ENCODE assay signal across 18 cellular contexts in genomic region chr11:121368504-121368903, GRCh38.
DNase-seq lines count a peak whose midpoint lies in the region; ATAC-seq and TF ChIP-seq lines count a peak whose summit lies in the region.
"Had no signal": no experiment of that assay in that cellular context is flagged by ENCODE, and none has a peak within 500 bp of the region (broad histone marks: within the 10 kb centered on the region; RNA-seq: fewer than 3 reads in every experiment).

No MANE protein-coding gene starts in this region.

- H3K79me2 ChIP-seq in DOHH2 (ENCODE audit: control insufficient read depth, low read length) (no peaks in the 10 kb centered on the region), OCI-LY7 (ENCODE audit: insufficient read depth, low read depth, low read length) (no peaks in the 10 kb centered on the region)
- H3K79me2 ChIP-seq: parathyroid adenoma had no signal

- H3K27me3 Mint-ChIP-seq in CD4-positive, alpha-beta T cell: no peaks in the 10 kb centered on the region
- H3K27me3 Mint-ChIP-seq in naive thymus-derived CD8-positive, alpha-beta T cell: no peaks in the 10 kb centered on the region
- peaks cover 40% of the 10 kb centered on the region for H3K27me3 Mint-ChIP-seq in chondrocyte (ENCODE audit: low read depth)

- no peaks in the 10 kb centered on the region for H3K9me2 ChIP-seq in DOHH2 (replicated peaks; ENCODE audit: control insufficient read depth, low read length)
- H3K9me2 ChIP-seq in OCI-LY7 (ENCODE audit: insufficient read depth, low read length): no peaks in the 10 kb centered on the region

- H2AFZ ChIP-seq in OCI-LY7 (ENCODE audit: low read length): peak overlapping the region; percentile 30; the same call in 1 of the 2 replicates
- H2AFZ ChIP-seq: parathyroid adenoma had no signal

- CTCF ChIA-PET in CD4-positive, alpha-beta T cell (lab: Charles Lee): interaction anchor here (1.6 kb wide), 1 partner anchor 10 kb away, joined by 4 read pairs; no protein-coding TSS in a partner anchor
- CTCF ChIA-PET in OCI-LY7 (lab: Charles Lee; ENCODE audit: unreplicated experiment): interaction anchor here (0.8 to 1.7 kb wide), 5 partner anchors 10 to 59 kb away, joined by 3 to 6 read pairs (median 3); no protein-coding TSS in a partner anchor

- H3K36me3 ChIP-seq in DOHH2 (ENCODE audit: control insufficient read depth, low read length) (peaks cover 9% of the 10 kb centered on the region; the same call in 1 of the 2 replicates), OCI-LY7 (ENCODE audit: insufficient read depth, low read length) (no peaks in the 10 kb centered on the region)

- no peak overlapping the region for H3K27ac ChIP-seq in CD4-positive, alpha-beta T cell (ENCODE audit: low read depth, low read length)
- H3K27ac ChIP-seq in DOHH2 (ENCODE audit: low read depth, low read length): peak overlapping the region; percentile 99
- H3K27ac ChIP-seq in OCI-LY7 (ENCODE audit: low read depth, low read length, poor library complexity, severe bottlenecking): peak overlapping the region; percentile 98
- H3K27ac ChIP-seq: body of pancreas, parathyroid adenoma had no signal

- intact Hi-C loops in CD4-positive, alpha-beta T cell (cut with DNase I, micrococcal nuclease): loop anchor here in 1 of 2 experiments (5.0 kb wide), 1 partner anchor 84 kb away; the partner anchor contains the start of genes SORL1 and SORL1-AS1
- intact Hi-C loops in OCI-LY7 (cut with micrococcal nuclease; ENCODE audit: unreplicated experiment): loop anchor here (5.0 kb wide), 1 partner anchor 49 kb away; no protein-coding TSS in a partner anchor
- intact Hi-C loops in left cardiac atrium (cut with DNase I): no loop called here

- peaks cover 56% of the 10 kb centered on the region for H3K4me1 Mint-ChIP-seq in CD4-positive, alpha-beta T cell (ENCODE audit: low read depth)
- peaks cover 21 to 70% (median 51%) of the 10 kb centered on the region in 4 donors for H3K4me1 Mint-ChIP-seq in naive thymus-derived CD8-positive, alpha-beta T cell
- H3K4me1 Mint-ChIP-seq in chondrocyte (ENCODE audit: low read depth): no peaks in the 10 kb centered on the region

- H3K27me3 ChIP-seq in CD4-positive, alpha-beta T cell (ENCODE audit: control insufficient read depth, insufficient read depth, low read length): no peaks in the 10 kb centered on the region
- H3K27me3 ChIP-seq in DOHH2 (ENCODE audit: control insufficient read depth, low read length): no peaks in the 10 kb centered on the region
- H3K27me3 ChIP-seq: body of pancreas had no signal

- peak overlapping the region; percentile 81 for H3K27ac Mint-ChIP-seq in CD4-positive, alpha-beta T cell
- peak overlapping the region in 6 of 10 donors; percentile 13 to 98 (median 93) for H3K27ac Mint-ChIP-seq in naive thymus-derived CD8-positive, alpha-beta T cell
- H3K27ac Mint-ChIP-seq in chondrocyte (ENCODE audit: unreplicated experiment): no peak overlapping the region
- H3K27ac Mint-ChIP-seq: endodermal cell, HFFc6 had no signal

- H3K9me3 Mint-ChIP-seq in CD4-positive, alpha-beta T cell: no peaks in the 10 kb centered on the region
- H3K9me3 Mint-ChIP-seq in naive thymus-derived CD8-positive, alpha-beta T cell: no peaks in the 10 kb centered on the region
- H3K9me3 Mint-ChIP-seq in chondrocyte (ENCODE audit: low read depth): no peaks in the 10 kb centered on the region
- H3K9me3 Mint-ChIP-seq: endodermal cell, HFFc6 had no signal

- no TSS peak for BruUV-seq in OCI-LY7 (replicated peaks; lab: Mats Ljungman, UMichigan)

- no peak for DNase-seq in CD4-positive, alpha-beta T cell
- DNase-seq in OCI-LY7 (ENCODE audit: low spot score): no peak
- DNase-seq in naive thymus-derived CD8-positive, alpha-beta T cell: no peak
- DNase-seq in NCI-H1930 (lab: John Stamatoyannopoulos, UW): no peak
- DNase-seq in left cardiac atrium: no peak
- no peak for DNase-seq in chondrocyte (ENCODE audit: low spot score)
- DNase-seq: body of pancreas; endodermal cell; head of caudate nucleus; HFFc6; left ventricle myocardium superior; NCI-H187; NCI-H510A; stimulated activated naive CD4-positive, alpha-beta T cell treated with Interleukin-2 at 50 U/mL for 16 hours; SW 1271 had no signal

- H3F3A ChIP-seq in DOHH2 (ENCODE audit: control insufficient read depth, insufficient read depth): peaks cover 38% of the 10 kb centered on the region

- peak overlapping the region; percentile 70 for H3K4me3 ChIP-seq in DOHH2 (ENCODE audit: low read length)
- H3K4me3 ChIP-seq in OCI-LY7 (ENCODE audit: low read depth, low read length, poor library complexity, severe bottlenecking): peak overlapping the region; percentile 35
- H3K4me3 ChIP-seq: body of pancreas had no signal

- H4K20me1 ChIP-seq in DOHH2 (ENCODE audit: control insufficient read depth, insufficient read depth, low read depth, low read length) (no peaks in the 10 kb centered on the region), OCI-LY7 (ENCODE audit: insufficient read depth, low read length) (no peaks in the 10 kb centered on the region)

- no peak for ATAC-seq in CD4-positive, alpha-beta T cell (ENCODE audit: poor library complexity)
- ATAC-seq in naive thymus-derived CD8-positive, alpha-beta T cell: no peak
- ATAC-seq in left cardiac atrium (no peak), HG03135 (IDR thresholded peaks at IDR 0.05; ENCODE audit: unreplicated experiment) (no peak)
- ATAC-seq: body of pancreas, left ventricle myocardium superior had no signal

- H3K4me2 ChIP-seq in DOHH2 (ENCODE audit: low read length) (peak overlapping the region; percentile 99), OCI-LY7 (ENCODE audit: low read length) (peak overlapping the region; percentile 73)

- no peak overlapping the region for H3K4me3 Mint-ChIP-seq in CD4-positive, alpha-beta T cell
- H3K4me3 Mint-ChIP-seq in naive thymus-derived CD8-positive, alpha-beta T cell: peak overlapping the region in 7 of 10 donors; percentile 16 to 93 (median 86)
- no peak overlapping the region for H3K4me3 Mint-ChIP-seq in chondrocyte (ENCODE audit: unreplicated experiment)
- H3K4me3 Mint-ChIP-seq: endodermal cell, HFFc6 had no signal

- POLR2A ChIA-PET in CD4-positive, alpha-beta T cell (lab: Charles Lee): interaction anchor here (1.0 to 4.5 kb wide), 9 partner anchors 11 to 114 kb away, joined by 3 to 53 read pairs (median 6); partner anchors contain the start of genes SORL1 and SORL1-AS1
- POLR2A ChIA-PET in OCI-LY7 (lab: Charles Lee): interaction anchor here (0.6 to 17.0 kb wide), 28 partner anchors 9 to 240 kb away, joined by 3 to 218 read pairs (median 6); no protein-coding TSS in a partner anchor
- POLR2A ChIA-PET in naive thymus-derived CD8-positive, alpha-beta T cell (lab: Charles Lee): interaction anchor here (0.6 to 3.0 kb wide), 6 partner anchors 8 to 82 kb away, joined by 3 to 27 read pairs (median 4); partner anchors contain the start of gene SC5D

- H3K4me1 ChIP-seq in DOHH2 (ENCODE audit: control insufficient read depth, low read length): peaks cover 90% of the 10 kb centered on the region
- H3K4me1 ChIP-seq in OCI-LY7 (ENCODE audit: insufficient read depth, low read length, poor library complexity, severe bottlenecking): peaks cover 99% of the 10 kb centered on the region
- H3K4me1 ChIP-seq: body of pancreas had no signal

- H3K9me3 ChIP-seq in CD4-positive, alpha-beta T cell (ENCODE audit: control insufficient read depth, low read length): no peaks in the 10 kb centered on the region
- H3K9me3 ChIP-seq in DOHH2 (ENCODE audit: control insufficient read depth, insufficient read depth, low read length) (no peaks in the 10 kb centered on the region), OCI-LY7 (ENCODE audit: low read length) (no peaks in the 10 kb centered on the region; the same call in 1 of the 2 replicates)
- H3K9me3 ChIP-seq: body of pancreas had no signal

- no peak for TF ChIP-seq CTCF in CD4-positive, alpha-beta T cell (IDR thresholded peaks at IDR 0.05)
- TF ChIP-seq CTCF in DOHH2 (IDR thresholded peaks at IDR 0.05; ENCODE audit: low read depth, low read length, poor library complexity, severe bottlenecking) (no peak), OCI-LY7 (conservative IDR thresholded peaks at IDR 0.05; ENCODE audit: low read length) (no peak), chondrocyte (IDR thresholded peaks at IDR 0.05) (no peak)

- H3K36me3 Mint-ChIP-seq in CD4-positive, alpha-beta T cell (ENCODE audit: low read depth): no peaks in the 10 kb centered on the region
- no peaks in the 10 kb centered on the region for H3K36me3 Mint-ChIP-seq in naive thymus-derived CD8-positive, alpha-beta T cell
- H3K36me3 Mint-ChIP-seq in chondrocyte (ENCODE audit: low read depth): no peaks in the 10 kb centered on the region

Comparison
In these comparisons a context has a peak if more than half of its experiments do, and no peak if none do; other contexts are left out.
1. H3K4me3 Mint-ChIP-seq: peak in naive thymus-derived CD8-positive, alpha-beta T cell (7 of 10); none in CD4-positive, alpha-beta T cell (single experiment) and chondrocyte (single experiment).